ENCODE assay signal across 12 cellular contexts in the genomic region with DNA sequence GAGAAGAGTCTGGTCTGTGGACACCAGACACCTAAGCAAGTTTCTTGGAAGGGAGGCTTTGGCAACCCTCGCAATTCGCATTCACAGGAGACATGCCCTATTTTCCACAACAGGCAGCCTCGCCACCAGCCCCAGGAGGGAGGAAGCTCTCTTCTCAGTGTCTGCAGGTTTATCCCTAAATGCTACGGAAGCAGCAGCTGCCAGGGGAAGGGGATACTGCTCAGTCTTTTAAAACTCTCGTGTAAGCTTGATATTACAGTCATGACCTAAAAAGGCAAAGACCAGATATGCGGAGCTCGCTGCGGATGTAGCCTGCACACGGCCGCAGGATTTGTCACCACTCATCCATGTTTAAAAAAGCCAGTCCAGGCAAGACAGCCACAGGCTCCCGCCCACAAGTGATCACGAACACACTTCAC.
DNase-seq lines count a peak whose midpoint lies in the region; ATAC-seq and TF ChIP-seq lines count a peak whose summit lies in the region.
"Had no signal": no experiment of that assay in that cellular context is flagged by ENCODE, and none has a peak within 500 bp of the region (broad histone marks: within the 10 kb centered on the region; RNA-seq: fewer than 3 reads in every experiment).

No MANE protein-coding gene starts in this region.

- no peak for TF ChIP-seq RAD21 in IMR-90 (IDR thresholded peaks at IDR 0.05; ENCODE audit: low read length)

- H3K4ac ChIP-seq in IMR-90 (ENCODE audit: low read depth, low read length), result peak overlapping the region; percentile 46

- H3K27me3 Mint-ChIP-seq in osteocyte (ENCODE audit: unreplicated experiment), result no peaks in the 10 kb centered on the region
- H3K27me3 Mint-ChIP-seq: activated CD8-positive, alpha-beta memory T cell treated with anti-CD3 and anti-CD28 coated beads, Interleukin-2, amount 10 ng/mL, durations not matched to agents 7 days and 5 days had no signal

- intact Hi-C loops in IMR-90 (cut with micrococcal nuclease), result loop anchor here (5.0 kb wide), 1 partner anchor 190 kb away; no protein-coding TSS in a partner anchor

- dilution Hi-C loops in IMR-90 (cut with HindIII; ENCODE audit: low sequenced_read_pairs, unreplicated experiment), result no loop called here

- peak overlapping the region; percentile 9; the same call in 1 of the 2 replicates for H3K18ac ChIP-seq in IMR-90 (ENCODE audit: low read depth, low read length)

- no peak for TF ChIP-seq POLR2A in IMR-90 (IDR thresholded peaks at IDR 0.05; ENCODE audit: low read depth, low read length)

- H3K27ac Mint-ChIP-seq in osteocyte (ENCODE audit: unreplicated experiment), result peak overlapping the region; percentile 80
- H3K27ac Mint-ChIP-seq: activated CD8-positive, alpha-beta memory T cell treated with anti-CD3 and anti-CD28 coated beads, Interleukin-2, amount 10 ng/mL, durations not matched to agents 7 days and 5 days; immature natural killer cell; T-helper 2 cell treated with Interferon-gamma antibody and Interleukin-4, amounts not matched to agents 5 μg/mL and 100 μg/mL, for 36 hours had no signal

- WGBS in IMR-90 (ENCODE audit: extremely low coverage in 2 of 2, insufficient read length in 1 of 2), 2 experiments, result 90% methylated on average over 2 of the region's 12 CpGs; no CpG with 5 or more reads in 1 of the 2 experiments

- H2BK20ac ChIP-seq in IMR-90 (ENCODE audit: low read depth, low read length), result peak overlapping the region; percentile 52

- peak overlapping the region; percentile 37; the same call in 1 of the 2 replicates for H2BK120ac ChIP-seq in IMR-90 (ENCODE audit: low read depth, low read length)

- H3K56ac ChIP-seq in IMR-90 (ENCODE audit: extremely low read depth, insufficient read depth, low read length), result 0 out of 2 replicates have a peak overlapping the region, but pooled peaks have one; percentile 33

- peak overlapping the region; percentile 65 for H3K14ac ChIP-seq in IMR-90 (replicated peaks; ENCODE audit: low read depth, low read length)

- H2BK5ac ChIP-seq in IMR-90 (ENCODE audit: low read depth, low read length, poor library complexity, severe bottlenecking), result no peak overlapping the region

- peaks cover 17% of the 10 kb centered on the region; the same call in 1 of the 2 replicates for H3K9me1 ChIP-seq in IMR-90 (ENCODE audit: insufficient read depth, low read length)

- H3K4me1 Mint-ChIP-seq in osteocyte (ENCODE audit: unreplicated experiment), result peaks cover 28% of the 10 kb centered on the region
- H3K4me1 Mint-ChIP-seq: activated CD8-positive, alpha-beta memory T cell treated with anti-CD3 and anti-CD28 coated beads, Interleukin-2, amount 10 ng/mL, durations not matched to agents 7 days and 5 days; immature natural killer cell had no signal

- H3K4me3 ChIP-seq in AG04450 (ENCODE audit: low read depth, low read length) (no peak overlapping the region), IMR-90 (ENCODE audit: insufficient read depth, low read depth, low read length) (no peak overlapping the region)

- H4K91ac ChIP-seq in IMR-90 (ENCODE audit: insufficient read depth, low read depth, low read length), result peak overlapping the region; percentile 35; the same call in 1 of the 2 replicates

- H3K9me3 Mint-ChIP-seq in osteocyte (ENCODE audit: unreplicated experiment), result peaks cover 5% of the 10 kb centered on the region
- H3K9me3 Mint-ChIP-seq: immature natural killer cell had no signal

- no peak overlapping the region for H2AK5ac ChIP-seq in IMR-90 (ENCODE audit: low read depth, low read length)

- DNase-seq in AG04450 (ENCODE audit: low read depth, low spot score) (no peak), IMR-90 (peak; percentile 6), osteocyte (ENCODE audit: extremely low spot score, unreplicated experiment) (no peak), DMS79 (lab: John Stamatoyannopoulos, UW) (no peak)
- DNase-seq in activated CD4-positive, CD25-positive, alpha-beta regulatory T cell (lab: John Stamatoyannopoulos, UW), result no peak
- DNase-seq: activated CD8-positive, alpha-beta memory T cell treated with anti-CD3 and anti-CD28 coated beads, Interleukin-2, amount 10 ng/mL, durations not matched to agents 7 days and 5 days; GDM1; immature natural killer cell had no signal

- CTCF ChIA-PET in AG04450 (lab: Charles Lee), result interaction anchor here (1.3 to 1.8 kb wide), 3 partner anchors 39 to 188 kb away, joined by 3 to 9 read pairs (median 6); no protein-coding TSS in a partner anchor
- CTCF ChIA-PET in IMR-90 (lab: Yijun Ruan, JAX), result interaction anchor here (0.6 kb wide), 1 partner anchor 31 kb away, joined by 4 read pairs; no protein-coding TSS in a partner anchor

- peak overlapping the region; percentile 8 for H2AK9ac ChIP-seq in IMR-90 (replicated peaks; ENCODE audit: low read depth, low read length, poor library complexity)

- TF ChIP-seq CTCF in AG04450 (IDR thresholded peaks at IDR 0.05; ENCODE audit: low read depth, low read length) (no peak), IMR-90 (conservative IDR thresholded peaks at IDR 0.05; ENCODE audit: low read depth, low read length) (no peak), osteocyte (IDR thresholded peaks at IDR 0.05) (no peak)

- H2AFZ ChIP-seq in IMR-90 (replicated peaks; ENCODE audit: low read length, poor library complexity), result peak overlapping the region; percentile 46

- no peaks in the 10 kb centered on the region for H3K36me3 Mint-ChIP-seq in osteocyte (ENCODE audit: unreplicated experiment)
- H3K36me3 Mint-ChIP-seq: immature natural killer cell had no signal

- in situ Hi-C loops in IMR-90 (cut with MboI; ENCODE audit: low sequenced_read_pairs), result loop anchor here (5.0 kb wide), 1 partner anchor 90 kb away; no protein-coding TSS in a partner anchor

- H4K20me1 ChIP-seq in IMR-90 (ENCODE audit: insufficient read depth, low read length), result no peaks in the 10 kb centered on the region; the same call in 1 of the 2 replicates

- POLR2A ChIA-PET in AG04450 (lab: Yijun Ruan, JAX) (no interaction called here), IMR-90 (lab: Charles Lee; ENCODE audit: unreplicated experiment) (no interaction called here)

- H4K5ac ChIP-seq in IMR-90 (ENCODE audit: low read depth, low read length), result no peak overlapping the region

- no peak overlapping the region for H2BK15ac ChIP-seq in IMR-90 (ENCODE audit: low read depth, low read length)

- H3K9ac ChIP-seq in IMR-90 (ENCODE audit: low read depth, low read length), result no peak overlapping the region

- H3K27me3 ChIP-seq in AG04450 (ENCODE audit: control insufficient read depth, insufficient read depth, low read length) (no peaks in the 10 kb centered on the region), IMR-90 (ENCODE audit: control insufficient read depth, insufficient read depth, low read length) (no peaks in the 10 kb centered on the region)

- H3K27ac ChIP-seq in AG04450 (ENCODE audit: low read depth, low read length), result peak overlapping the region; percentile 63
- H3K27ac ChIP-seq in IMR-90 (ENCODE audit: insufficient read depth, low read length), result no peak overlapping the region; the same call in 1 of the 2 replicates

- H3K9me3 ChIP-seq in AG04450 (ENCODE audit: control insufficient read depth, insufficient read depth, low read length), result peaks cover 19% of the 10 kb centered on the region
- peaks cover 2% of the 10 kb centered on the region; the same call in 1 of the 2 replicates for H3K9me3 ChIP-seq in IMR-90 (ENCODE audit: control insufficient read depth, insufficient read depth, low read length)

- H3K79me1 ChIP-seq in IMR-90 (ENCODE audit: low read depth in 1 of 2, low read length in 2 of 2), result peaks cover 0 to 2% of the 10 kb centered on the region in 2 experiments; a peak in 1 of 4 replicates

- H3K4me2 ChIP-seq in IMR-90 (ENCODE audit: low read depth, low read length), result peak overlapping the region; percentile 3; the same call in 1 of the 2 replicates

- H3K4me3 Mint-ChIP-seq in osteocyte (ENCODE audit: unreplicated experiment), result no peak overlapping the region
- H3K4me3 Mint-ChIP-seq: activated CD8-positive, alpha-beta memory T cell treated with anti-CD3 and anti-CD28 coated beads, Interleukin-2, amount 10 ng/mL, durations not matched to agents 7 days and 5 days; immature natural killer cell; T-helper 2 cell treated with Interferon-gamma antibody and Interleukin-4, amounts not matched to agents 5 μg/mL and 100 μg/mL, for 36 hours had no signal

- peaks cover 2% of the 10 kb centered on the region; the same call in 1 of the 2 replicates for H3K36me3 ChIP-seq in IMR-90 (ENCODE audit: control insufficient read depth, insufficient read depth, low read length)

- ATAC-seq in IMR-90 (ENCODE audit: low read depth) (peak; percentile 18), esophagus mucosa (peak; percentile 77), HG02884 (IDR thresholded peaks at IDR 0.05; ENCODE audit: unreplicated experiment) (no peak), GM18858 (IDR thresholded peaks at IDR 0.05; ENCODE audit: unreplicated experiment) (no peak)
- ATAC-seq: activated CD8-positive, alpha-beta memory T cell treated with anti-CD3 and anti-CD28 coated beads, Interleukin-2, amount 10 ng/mL, durations not matched to agents 7 days and 5 days had no signal

- H3K23ac ChIP-seq in IMR-90 (ENCODE audit: low read depth, low read length), result peak overlapping the region; percentile 13; the same call in 1 of the 2 replicates

- no TSS peak for BruUV-seq in IMR-90 (replicated peaks; lab: Mats Ljungman, UMichigan)

- peak overlapping the region in 1 of 2 experiments; percentile 45; a peak in 2 of 4 replicates for H4K8ac ChIP-seq in IMR-90 (ENCODE audit: low read depth in 2 of 2, low read length in 2 of 2)

- H3K4me1 ChIP-seq in IMR-90 (ENCODE audit: control insufficient read depth, insufficient read depth, low read length), result peaks cover 11% of the 10 kb centered on the region

TF ChIP-seq in IMR-90, 13 proteins besides CTCF, POLR2A, EP300 and RAD21 (continues in another document):
- TF ChIP-seq CEBPB (IDR thresholded peaks at IDR 0.05; ENCODE audit: low read depth, low read length) (no peak), RFX5 (IDR thresholded peaks at IDR 0.05; ENCODE audit: low read depth, low read length) (no peak)
- TF ChIP-seq, protein P1, sequence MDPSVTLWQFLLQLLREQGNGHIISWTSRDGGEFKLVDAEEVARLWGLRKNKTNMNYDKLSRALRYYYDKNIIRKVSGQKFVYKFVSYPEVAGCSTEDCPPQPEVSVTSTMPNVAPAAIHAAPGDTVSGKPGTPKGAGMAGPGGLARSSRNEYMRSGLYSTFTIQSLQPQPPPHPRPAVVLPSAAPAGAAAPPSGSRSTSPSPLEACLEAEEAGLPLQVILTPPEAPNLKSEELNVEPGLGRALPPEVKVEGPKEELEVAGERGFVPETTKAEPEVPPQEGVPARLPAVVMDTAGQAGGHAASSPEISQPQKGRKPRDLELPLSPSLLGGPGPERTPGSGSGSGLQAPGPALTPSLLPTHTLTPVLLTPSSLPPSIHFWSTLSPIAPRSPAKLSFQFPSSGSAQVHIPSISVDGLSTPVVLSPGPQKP (IDR thresholded peaks at IDR 0.05; ENCODE audit: borderline replicate concordance, low read depth, low read length), result no peak

Comparison
In these comparisons a context has a peak if more than half of its experiments do, and no peak if none do; other contexts are left out.
1. ATAC-seq: peak in IMR-90 (single experiment) and esophagus mucosa (single experiment); none in HG02884 (single experiment) and GM18858 (single experiment).